Comparison of ENCODE assay signal across 11 cellular contexts in genomic region chr12:57832966-57833365, GRCh38. TPM values are rescaled to one million over a fixed set of nuclear protein-coding genes. Genes with fewer than 3 reads are reported as not detected.
DNase-seq lines count a peak whose midpoint lies in the region; ATAC-seq and TF ChIP-seq lines count a peak whose summit lies in the region.
"Had no signal": no experiment of that assay in that cellular context is flagged by ENCODE, and none has a peak within 500 bp of the region (broad histone marks: within the 10 kb centered on the region; RNA-seq: fewer than 3 reads in every experiment).

No MANE protein-coding gene starts in this region.

- peaks cover 10% of the 10 kb centered on the region; the same call in 1 of the 2 replicates for H3K4me1 ChIP-seq in PC-3 (ENCODE audit: insufficient read depth, low read length)

- no peak overlapping the region for H3K4me3 Mint-ChIP-seq in stimulated activated naive CD8-positive, alpha-beta T cell treated with anti-CD3 and anti-CD28 coated beads, Interleukin-15, amount 100 ng/mL, for 72 hours
- peak overlapping the region in 7 of 10 donors; percentile 39 to 85 (median 67) for H3K4me3 Mint-ChIP-seq in naive thymus-derived CD8-positive, alpha-beta T cell

- peaks cover 59% of the 10 kb centered on the region for H3K79me2 ChIP-seq in PC-3 (ENCODE audit: low read length)

- H4K20me1 ChIP-seq in PC-3 (ENCODE audit: low read length), result peaks cover 27% of the 10 kb centered on the region; the same call in 1 of the 2 replicates

- H3K9me2 ChIP-seq in PC-3 (replicated peaks; ENCODE audit: low read length), result no peaks in the 10 kb centered on the region

- H3K4me1 Mint-ChIP-seq in stimulated activated naive CD8-positive, alpha-beta T cell treated with anti-CD3 and anti-CD28 coated beads, Interleukin-15, amount 100 ng/mL, for 72 hours, result peaks cover 88% of the 10 kb centered on the region
- H3K4me1 Mint-ChIP-seq in naive thymus-derived CD8-positive, alpha-beta T cell, result peaks cover 37 to 92% (median 84%) of the 10 kb centered on the region in 4 donors

- CTCF ChIA-PET in PC-3 (lab: Charles Lee), result interaction anchor here (0.5 kb wide), 1 partner anchor 72 kb away, joined by 4 read pairs; no protein-coding TSS in a partner anchor

- TF ChIP-seq CTCF in PC-3 (conservative IDR thresholded peaks at IDR 0.05; ENCODE audit: low read depth, low read length), result no peak

- H3K27ac Mint-ChIP-seq in stimulated activated naive CD8-positive, alpha-beta T cell treated with anti-CD3 and anti-CD28 coated beads, Interleukin-15, amount 100 ng/mL, for 72 hours, result no peak overlapping the region
- H3K27ac Mint-ChIP-seq in naive thymus-derived CD8-positive, alpha-beta T cell, result peak overlapping the region; percentile 86 to 99 (median 94)

- TF ChIP-seq POLR2A in GM18505 (IDR thresholded peaks at IDR 0.05; ENCODE audit: borderline replicate concordance, extremely low read depth, insufficient read depth, insufficient read length), result no peak

- H3K4me2 ChIP-seq in PC-3 (ENCODE audit: low read length), result no peak overlapping the region

- H3K9me3 ChIP-seq in PC-3 (ENCODE audit: low read length), result no peaks in the 10 kb centered on the region
- H3K9me3 ChIP-seq: MG63 had no signal

- peak; percentile 38 for DNase-seq in stimulated activated naive CD8-positive, alpha-beta T cell treated with anti-CD3 and anti-CD28 coated beads, Interleukin-15, Interleukin-2, amounts not matched to agents 100 U/mL and 50 U/mL, for 24 hours
- no peak for DNase-seq in stimulated activated naive CD8-positive, alpha-beta T cell treated with anti-CD3 and anti-CD28 coated beads, Interleukin-15, amount 100 ng/mL, for 72 hours
- DNase-seq in caudate nucleus (lab: John Stamatoyannopoulos, UW), result no peak
- no peak for DNase-seq in naive thymus-derived CD8-positive, alpha-beta T cell
- DNase-seq in PC-3, result no peak
- DNase-seq in NCI-H1048 (lab: John Stamatoyannopoulos, UW), result no peak
- DNase-seq: MG63; SIG-M5; stimulated activated naive CD4-positive, alpha-beta T cell treated with Interleukin-2 at 50 U/mL for 16 hours had no signal

- H3K27ac ChIP-seq in caudate nucleus (ENCODE audit: low read depth, low read length) (peak overlapping the region; percentile 6), PC-3 (ENCODE audit: low read length) (no peak overlapping the region)

- peaks cover 6% of the 10 kb centered on the region for H3F3A ChIP-seq in PC-3 (ENCODE audit: low read length, unreplicated experiment)

- no TSS peak for BruUV-seq in PC-3 (replicated peaks; lab: Mats Ljungman, UMichigan)

- intact Hi-C loops in PC-3 (cut with micrococcal nuclease), result no loop called here

- no peak overlapping the region for H3K4me3 ChIP-seq in PC-3 (ENCODE audit: low read length)
- H3K4me3 ChIP-seq: MG63 had no signal

- H3K36me3 ChIP-seq in PC-3 (ENCODE audit: low read depth, low read length), result peaks cover 8% of the 10 kb centered on the region; the same call in 1 of the 2 replicates

- no peaks in the 10 kb centered on the region for H3K27me3 Mint-ChIP-seq in stimulated activated naive CD8-positive, alpha-beta T cell treated with anti-CD3 and anti-CD28 coated beads, Interleukin-15, amount 100 ng/mL, for 72 hours
- no peaks in the 10 kb centered on the region for H3K27me3 Mint-ChIP-seq in naive thymus-derived CD8-positive, alpha-beta T cell

- POLR2A ChIA-PET in naive thymus-derived CD8-positive, alpha-beta T cell (lab: Charles Lee), result interaction anchor here (0.6 to 7.1 kb wide), 5 partner anchors 12 to 1557 kb away, joined by 3 to 84 read pairs (median 5); partner anchors contain the start of gene CTDSP2
- POLR2A ChIA-PET in PC-3 (lab: Charles Lee; ENCODE audit: unreplicated experiment), result no interaction called here

- no peaks in the 10 kb centered on the region for H3K27me3 ChIP-seq in PC-3 (ENCODE audit: low read length)
- H3K27me3 ChIP-seq: MG63 had no signal

- no peak overlapping the region for H2AFZ ChIP-seq in PC-3 (ENCODE audit: low read length)

- H3K9ac ChIP-seq in PC-3 (ENCODE audit: low read length), result no peak overlapping the region

- H3K36me3 Mint-ChIP-seq in naive thymus-derived CD8-positive, alpha-beta T cell, result peaks cover 0 to 19% (median 0%) of the 10 kb centered on the region in 3 donors

- H3K9me3 Mint-ChIP-seq in stimulated activated naive CD8-positive, alpha-beta T cell treated with anti-CD3 and anti-CD28 coated beads, Interleukin-15, amount 100 ng/mL, for 72 hours, result no peaks in the 10 kb centered on the region
- no peaks in the 10 kb centered on the region for H3K9me3 Mint-ChIP-seq in naive thymus-derived CD8-positive, alpha-beta T cell

- ATAC-seq in stimulated activated naive CD8-positive, alpha-beta T cell treated with anti-CD3 and anti-CD28 coated beads, Interleukin-15, Interleukin-2, amounts not matched to agents 100 U/mL and 50 U/mL, for 24 hours, result peak; percentile 38
- ATAC-seq in stimulated activated naive CD8-positive, alpha-beta T cell treated with anti-CD3 and anti-CD28 coated beads, Interleukin-15, amount 100 ng/mL, for 72 hours, result no peak
- ATAC-seq in naive thymus-derived CD8-positive, alpha-beta T cell, result no peak
- ATAC-seq in HG03025 (IDR thresholded peaks at IDR 0.05; ENCODE audit: low FRiP score, unreplicated experiment) (no peak), PC-3 (no peak), GM18505 (IDR thresholded peaks at IDR 0.05; ENCODE audit: unreplicated experiment) (no peak)

RNA-seq across cellular contexts. Expression of gene CTDSP2, which starts 13.6 kb away (rescaled TPM):
- 100 to 1,000 TPM; 258 to 262 TPM for total RNA-seq in naive thymus-derived CD8-positive, alpha-beta T cell
- polyA plus RNA-seq in naive thymus-derived CD8-positive, alpha-beta T cell, result 10 to 100 TPM; 51.4 to 81.2 (median 71.5) TPM
- total RNA-seq in PC-3 (2014; rRNA removed), result 37.4 and 39.4 TPM in 2 replicates

RNA-seq across cellular contexts. Expression of gene AVIL, which starts 14.4 kb away (rescaled TPM):
- 10 to 100 TPM; 13.4 to 16.8 TPM for total RNA-seq in naive thymus-derived CD8-positive, alpha-beta T cell
- under 1 TPM; 0.11 to 0.80 (median 0.13) TPM for polyA plus RNA-seq in naive thymus-derived CD8-positive, alpha-beta T cell
- total RNA-seq in PC-3 (2014; rRNA removed), result 2.3 TPM in 1 of 2 replicates, not detected in the other

RNA-seq across cellular contexts. Expression of gene TSFM, which starts 50.4 kb away (rescaled TPM):
- total RNA-seq in naive thymus-derived CD8-positive, alpha-beta T cell, result 10 to 100 TPM; 18.9 to 29.0 TPM
- 10 to 100 TPM; 25.5 to 31.0 (median 28.3) TPM for polyA plus RNA-seq in naive thymus-derived CD8-positive, alpha-beta T cell
- 55.8 and 63.0 TPM in 2 replicates for total RNA-seq in PC-3 (2014; rRNA removed)

Comparison
In these comparisons a context has a peak if more than half of its experiments do, and no peak if none do; other contexts are left out.
1. H3K27ac Mint-ChIP-seq: peak in naive thymus-derived CD8-positive, alpha-beta T cell (10 of 10); none in stimulated activated naive CD8-positive, alpha-beta T cell treated with anti-CD3 and anti-CD28 coated beads, Interleukin-15, amount 100 ng/mL, for 72 hours (0 of 2).
2. H3K4me3 Mint-ChIP-seq: peak in naive thymus-derived CD8-positive, alpha-beta T cell (7 of 10); none in stimulated activated naive CD8-positive, alpha-beta T cell treated with anti-CD3 and anti-CD28 coated beads, Interleukin-15, amount 100 ng/mL, for 72 hours (0 of 2).